8 cellular contexts compared by ENCODE assay signal in genomic region chr9:124415102-124415851, GRCh38. TPM values are rescaled to one million over a fixed set of nuclear protein-coding genes. Genes with fewer than 3 reads are reported as not detected.
DNase-seq lines count a peak whose midpoint lies in the region; ATAC-seq, FAIRE-seq and TF ChIP-seq lines count a peak whose summit lies in the region.

Gene PSMB7 (minus strand): TSS chr9:124415442. CDS start chr9:124415425, 17 bp downstream.

- no peaks in the 10 kb centered on the region for H3K27me3 ChIP-seq in left ventricle myocardium inferior (ENCODE audit: low read depth)
- no peaks in the 10 kb centered on the region for H3K27me3 ChIP-seq in prostate gland (replicated peaks; ENCODE audit: insufficient read depth)

- intact Hi-C loops in T-helper 1 cell treated with Interleukin-12 subunit alpha and Interleukin-12 subunit beta and Interleukin-4 antibody, amounts not matched to agents 30 ng/mL and 1 ng/mL, for 36 hours (cut with micrococcal nuclease), result loop anchor here (1.0 to 10.0 kb wide), 12 partner anchors 20 to 1588 kb away; partner anchors contain the start of genes ARPC5L, DENND1A, GOLGA1 and NR6A1
- intact Hi-C loops in left ventricle myocardium inferior (cut with micrococcal nuclease), result no loop called here
- intact Hi-C loops in prostate gland (cut with DNase I), result loop anchor here (10.0 kb wide), 1 partner anchor 530 kb away; the partner anchor contains the start of gene GOLGA1

- no peak for FAIRE-seq in urothelium cell line (lab: Jason Lieb, UNC)

- H3K4me1 ChIP-seq in left ventricle myocardium inferior (peaks cover 18% of the 10 kb centered on the region), prostate gland (replicated peaks) (peaks cover 3% of the 10 kb centered on the region)

- DNase-seq in NCI-H146 (lab: John Stamatoyannopoulos, UW), result peak; percentile 93
- peak; percentile 97 for DNase-seq in amniotic stem cell (lab: John Stamatoyannopoulos, UW)
- peak; percentile 96 for DNase-seq in left ventricle myocardium inferior
- peak; percentile 93 for DNase-seq in prostate gland (ENCODE audit: low spot score)
- DNase-seq in urothelium cell line (ENCODE audit: low spot score), result peak; percentile 93

- H3K36me3 ChIP-seq in left ventricle myocardium inferior (peaks cover 39% of the 10 kb centered on the region), prostate gland (no peaks in the 10 kb centered on the region)

- peak; percentile 76 for TF ChIP-seq CTCF in GM12875 (IDR thresholded peaks at IDR 0.05; ENCODE audit: borderline replicate concordance, insufficient read depth, low read depth, low read length)
- peak; percentile 88 for TF ChIP-seq CTCF in left ventricle myocardium inferior (IDR thresholded peaks at IDR 0.05; ENCODE audit: borderline replicate concordance)
- peak in 3 of 4 experiments; percentile 76 to 84 (median 78) for TF ChIP-seq CTCF in prostate gland (IDR thresholded peaks at IDR 0.05)

- no peak for TF ChIP-seq POLR2A in prostate gland (IDR thresholded peaks at IDR 0.05)

- peak; percentile 93 for ATAC-seq in HG02852 (IDR thresholded peaks at IDR 0.05; ENCODE audit: unreplicated experiment)

- peaks cover 4% of the 10 kb centered on the region for H3K9me3 ChIP-seq in left ventricle myocardium inferior (replicated peaks)
- no peaks in the 10 kb centered on the region for H3K9me3 ChIP-seq in prostate gland

- H3K4me3 ChIP-seq in GM12875 (ENCODE audit: low read depth, low read length), result peak within 1 kb of the TSS; percentile 93
- peak within 1 kb of the TSS; percentile 82 for H3K4me3 ChIP-seq in left ventricle myocardium inferior
- peak within 1 kb of the TSS; percentile 60 to 82 for H3K4me3 ChIP-seq in prostate gland

- H3K27ac ChIP-seq in left ventricle myocardium inferior (replicated peaks) (peak within 1 kb of the TSS; percentile 47), prostate gland (peak within 1 kb of the TSS in 1 of 2 donors; percentile 35)

- WGBS in prostate gland, result 7% methylated on average over 41 of the region's 41 CpGs

RNA-seq across cellular contexts. Expression of gene PSMB7, which starts in this region (rescaled TPM):
- total RNA-seq in T-helper 1 cell treated with Interleukin-12 subunit alpha and Interleukin-12 subunit beta and Interleukin-4 antibody, amounts not matched to agents 30 ng/mL and 1 ng/mL, for 36 hours, result 137 and 140 TPM in 2 replicates
- 159 TPM for total RNA-seq in left ventricle myocardium inferior
- total RNA-seq in prostate gland, result 100 to 1,000 TPM; 150 to 158 TPM
